11 cellular contexts compared by ENCODE assay signal in genomic region chr5:102792705-102793104, GRCh38. TPM values are rescaled to one million over a fixed set of nuclear protein-coding genes. Genes with fewer than 3 reads are reported as not detected.
DNase-seq lines count a peak whose midpoint lies in the region; ATAC-seq and TF ChIP-seq lines count a peak whose summit lies in the region.
"Had no signal": no experiment of that assay in that cellular context is flagged by ENCODE, and none has a peak within 500 bp of the region (broad histone marks: within the 10 kb centered on the region; RNA-seq: fewer than 3 reads in every experiment).

No MANE protein-coding gene starts in this region.

- H3K4me3 ChIP-seq in epithelial cell of proximal tubule (ENCODE audit: low read depth, low read length) (no peak overlapping the region), testis (no peak overlapping the region)
- H3K4me3 ChIP-seq: mucosa of descending colon had no signal

- H3K27me3 ChIP-seq in testis, result no peaks in the 10 kb centered on the region

- H3K4me1 Mint-ChIP-seq in activated CD4-positive, alpha-beta memory T cell treated with anti-CD3 and anti-CD28 coated beads for 36 hours (ENCODE audit: low read depth), result peaks cover 14% of the 10 kb centered on the region
- H3K4me1 Mint-ChIP-seq: activated B cell treated with CpG ODN at 0.5 μM for 24 hours had no signal

- intact Hi-C loops in testis (cut with DNase I; ENCODE audit: low total_unique reads), result no loop called here
- intact Hi-C loops in activated CD4-positive, alpha-beta memory T cell treated with anti-CD3 and anti-CD28 coated beads for 36 hours (cut with micrococcal nuclease), result loop anchor here (1.0 to 2.0 kb wide), 2 partner anchors 111 to 210 kb away; no protein-coding TSS in a partner anchor

- no peaks in the 10 kb centered on the region for H3K4me1 ChIP-seq in testis

- no peaks in the 10 kb centered on the region for H3K36me3 ChIP-seq in testis (ENCODE audit: low read depth, missing control alignments)

- H3K27ac Mint-ChIP-seq in activated CD4-positive, alpha-beta memory T cell treated with anti-CD3 and anti-CD28 coated beads for 36 hours, result no peak overlapping the region
- H3K27ac Mint-ChIP-seq: activated B cell treated with CpG ODN at 0.5 μM for 24 hours had no signal

- H3K9me3 ChIP-seq in testis, result no peaks in the 10 kb centered on the region
- H3K9me3 ChIP-seq: mucosa of descending colon had no signal

- CTCF ChIA-PET in activated CD4-positive, alpha-beta memory T cell treated with anti-CD3 and anti-CD28 coated beads for 36 hours (lab: Charles Lee), result interaction anchor here (2.5 to 3.4 kb wide), 2 partner anchors 11 to 111 kb away, joined by 11 to 20 read pairs; no protein-coding TSS in a partner anchor

- DNase-seq in GM03348 (ENCODE audit: low spot score) (peak; percentile 20), NCI-H748 (lab: John Stamatoyannopoulos, UW; ENCODE audit: unreplicated experiment) (peak; percentile 86), epithelial cell of proximal tubule (ENCODE audit: low read depth) (no peak), SKM-1 (lab: John Stamatoyannopoulos, UW; ENCODE audit: unreplicated experiment) (no peak), testis (no peak)
- no peak for DNase-seq in activated CD4-positive, alpha-beta memory T cell treated with anti-CD3 and anti-CD28 coated beads for 36 hours
- DNase-seq: activated B cell treated with CpG ODN at 0.5 μM for 24 hours, mucosa of descending colon, NCI-H187 had no signal

- TF ChIP-seq CTCF in 22Rv1 (IDR thresholded peaks at IDR 0.05) (peak; percentile 76), epithelial cell of proximal tubule (conservative IDR thresholded peaks at IDR 0.05; ENCODE audit: low read depth, low read length) (peak; percentile 43), testis (IDR thresholded peaks at IDR 0.05) (no peak)

- TF ChIP-seq POLR2A in testis (IDR thresholded peaks at IDR 0.05), result no peak

- H3K27ac ChIP-seq in 22Rv1 (no peak overlapping the region), testis (no peak overlapping the region)

- WGBS in testis, 2 donors, result 73 to 76% methylated on average over 1 of the region's 1 CpG

- no peak for ATAC-seq in GM19395 (IDR thresholded peaks at IDR 0.05; ENCODE audit: unreplicated experiment)
- ATAC-seq: mucosa of descending colon had no signal

- no peaks in the 10 kb centered on the region for H3K9me3 Mint-ChIP-seq in activated CD4-positive, alpha-beta memory T cell treated with anti-CD3 and anti-CD28 coated beads for 36 hours
- H3K9me3 Mint-ChIP-seq: activated B cell treated with CpG ODN at 0.5 μM for 24 hours had no signal

- POLR2A ChIA-PET in activated CD4-positive, alpha-beta memory T cell treated with anti-CD3 and anti-CD28 coated beads for 36 hours (lab: Charles Lee), result no interaction called here

- no peak overlapping the region for H3K4me3 Mint-ChIP-seq in activated CD4-positive, alpha-beta memory T cell treated with anti-CD3 and anti-CD28 coated beads for 36 hours
- H3K4me3 Mint-ChIP-seq: activated B cell treated with CpG ODN at 0.5 μM for 24 hours had no signal

- no peaks in the 10 kb centered on the region for H3K27me3 Mint-ChIP-seq in activated CD4-positive, alpha-beta memory T cell treated with anti-CD3 and anti-CD28 coated beads for 36 hours

- H3K36me3 Mint-ChIP-seq in activated CD4-positive, alpha-beta memory T cell treated with anti-CD3 and anti-CD28 coated beads for 36 hours, result peaks cover 3% of the 10 kb centered on the region

RNA-seq across cellular contexts. Expression of gene PAM, which starts 37.6 kb away (rescaled TPM):
- total RNA-seq in epithelial cell of proximal tubule (94.5 and 200 TPM in 2 replicates), testis (10 to 100 TPM; 77.5 to 92.5 TPM)
- 65.5 TPM for polyA plus RNA-seq in testis (ENCODE audit: insufficient read depth, low read depth, low replicate concordance)
- 10 to 100 TPM; 41.6 to 43.7 TPM for total RNA-seq in activated CD4-positive, alpha-beta memory T cell treated with anti-CD3 and anti-CD28 coated beads for 36 hours

Comparison
In these comparisons a context has a peak if more than half of its experiments do, and no peak if none do; other contexts are left out.
1. CTCF ChIP-seq: peak in 22Rv1 (single experiment) and epithelial cell of proximal tubule (single experiment); none in testis (0 of 3).
2. DNase-seq: peak in GM03348 (single experiment) and NCI-H748 (single experiment); none in epithelial cell of proximal tubule (single experiment), SKM-1 (single experiment), testis (single experiment) and activated CD4-positive, alpha-beta memory T cell treated with anti-CD3 and anti-CD28 coated beads for 36 hours (single experiment).